In genomic region chr7:42480304-42480665, GRCh38 we compare ENCODE assay signal across 18 cellular contexts.
DNase-seq lines count a peak whose midpoint lies in the region; ATAC-seq and TF ChIP-seq lines count a peak whose summit lies in the region.
"Had no signal": no experiment of that assay in that cellular context is flagged by ENCODE, and none has a peak within 500 bp of the region (broad histone marks: within the 10 kb centered on the region; RNA-seq: fewer than 3 reads in every experiment).

No MANE protein-coding gene starts in this region.

- H3K9me3 ChIP-seq in Peyer's patch (no peaks in the 10 kb centered on the region), esophagus muscularis mucosa (no peaks in the 10 kb centered on the region), mesenchymal stem cell (ENCODE audit: control insufficient read depth, low read length) (no peaks in the 10 kb centered on the region), stomach (no peaks in the 10 kb centered on the region)
- H3K9me3 ChIP-seq: ovary had no signal

- H3K27me3 ChIP-seq in Peyer's patch (no peaks in the 10 kb centered on the region), esophagus muscularis mucosa (no peaks in the 10 kb centered on the region), mesenchymal stem cell (ENCODE audit: control insufficient read depth in 1 of 2, insufficient read depth in 1 of 2, low read length in 2 of 2) (peaks cover 0 to 6% of the 10 kb centered on the region in 2 experiments), stomach (no peaks in the 10 kb centered on the region)
- H3K27me3 ChIP-seq: ovary had no signal

- H3K4ac ChIP-seq in mesenchymal stem cell (ENCODE audit: low read depth in 1 of 2, low read length in 2 of 2): peak overlapping the region; percentile 87 to 90

- ATAC-seq in GM19452 (IDR thresholded peaks at IDR 0.05; ENCODE audit: unreplicated experiment): no peak

- H3K9ac ChIP-seq in mesenchymal stem cell (ENCODE audit: low read length): no peak overlapping the region

- no peak overlapping the region for H2AFZ ChIP-seq in mesenchymal stem cell (ENCODE audit: low read depth, low read length)

- H3K4me3 ChIP-seq in Peyer's patch (no peak overlapping the region), esophagus muscularis mucosa (no peak overlapping the region), mesenchymal stem cell (ENCODE audit: insufficient read depth in 1 of 2, low read depth in 1 of 2, low read length in 2 of 2) (no peak overlapping the region), stomach (no peak overlapping the region)
- H3K4me3 ChIP-seq: ovary had no signal

- no peak overlapping the region for H3K14ac ChIP-seq in mesenchymal stem cell (ENCODE audit: low read length in 2 of 2)

- H2BK12ac ChIP-seq in mesenchymal stem cell (ENCODE audit: low read length in 2 of 2): peak overlapping the region; percentile 75 to 87

- H4K91ac ChIP-seq in mesenchymal stem cell (ENCODE audit: low read length): peak overlapping the region; percentile 93

- no peak overlapping the region for H3K4me2 ChIP-seq in mesenchymal stem cell (ENCODE audit: low read length, poor library complexity, severe bottlenecking)

- no peak for DNase-seq in Peyer's patch
- DNase-seq in esophagus muscularis mucosa (ENCODE audit: extremely low spot score): no peak
- no peak for DNase-seq in mesenchymal stem cell
- DNase-seq in stomach: no peak
- DNase-seq in hepatic stellate cell (ENCODE audit: low spot score): no peak
- DNase-seq in RKO (ENCODE audit: low spot score): no peak
- no peak for DNase-seq in NCI-H82 treated with DMSO at 0.1 percent for 48 hours (lab: John Stamatoyannopoulos, UW; ENCODE audit: unreplicated experiment)
- DNase-seq: activated CD4-positive, alpha-beta T cell treated with anti-CD3 and anti-CD28 coated beads, Interleukin-2, amount 50 U/mL, for 1 hour; activated CD8-positive, alpha-beta memory T cell treated with anti-CD3 and anti-CD28 coated beads, Interleukin-2, amount 50 U/mL, for 48 hours; CD4-positive, alpha-beta T cell; cortex of kidney; DMS53; H9; NCI-H1105 treated with DMSO at 0.1 percent for 48 hours; NCI-H510A treated with DMSO at 0.1 percent for 48 hours; ovary; stimulated activated CD4-positive, alpha-beta T cell treated with anti-CD3 and anti-CD28 coated beads, Interleukin-4, amount 100 ng/mL, for 24 hours had no signal

- H4K8ac ChIP-seq in mesenchymal stem cell (ENCODE audit: low read length): no peak overlapping the region

- H3K36me3 ChIP-seq in Peyer's patch (no peaks in the 10 kb centered on the region), esophagus muscularis mucosa (no peaks in the 10 kb centered on the region), mesenchymal stem cell (ENCODE audit: control insufficient read depth in 1 of 2, insufficient read depth in 2 of 2, low read depth in 1 of 2, low read length in 2 of 2) (no peaks in the 10 kb centered on the region), stomach (no peaks in the 10 kb centered on the region)
- H3K36me3 ChIP-seq: ovary had no signal

- no peak for TF ChIP-seq EP300 in esophagus muscularis mucosa (IDR thresholded peaks at IDR 0.05)
- TF ChIP-seq EP300 in stomach (IDR thresholded peaks at IDR 0.05): no peak

- TF ChIP-seq CTCF in Peyer's patch (IDR thresholded peaks at IDR 0.05) (no peak), esophagus muscularis mucosa (IDR thresholded peaks at IDR 0.05) (no peak), stomach (IDR thresholded peaks at IDR 0.05) (no peak)

- 46% methylated on average over 5 of the region's 5 CpGs for WGBS in esophagus muscularis mucosa
- 82% methylated on average over 4 of the region's 5 CpGs for WGBS in mesenchymal stem cell
- 52 to 72% (median 71%) methylated on average over 5 of the region's 5 CpGs for WGBS in stomach, 5 donors

- intact Hi-C loops in esophagus muscularis mucosa (cut with DNase I) (no loop called here), stomach (cut with DNase I; ENCODE audit: low total_unique reads) (no loop called here)

- peak overlapping the region; percentile 54 for H2BK120ac ChIP-seq in mesenchymal stem cell (ENCODE audit: low read depth, low read length)

- H3K79me1 ChIP-seq in mesenchymal stem cell (replicated peaks; ENCODE audit: low read length, poor library complexity, severe bottlenecking): no peaks in the 10 kb centered on the region

- peak overlapping the region in 3 of 4 donors; percentile 17 to 69 (median 58) for H3K27ac ChIP-seq in Peyer's patch
- peak overlapping the region; percentile 54 to 71 (median 66) for H3K27ac ChIP-seq in esophagus muscularis mucosa (replicated peaks in 1 of 4)
- H3K27ac ChIP-seq in mesenchymal stem cell (ENCODE audit: low read length, poor library complexity, severe bottlenecking): no peak overlapping the region
- peak overlapping the region in 4 of 5 donors; percentile 17 to 61 (median 39) for H3K27ac ChIP-seq in stomach
- H3K27ac ChIP-seq: ovary had no signal

- peak overlapping the region; percentile 41 for H2BK15ac ChIP-seq in mesenchymal stem cell (ENCODE audit: low read depth, poor library complexity, severe bottlenecking)

- H3K4me1 ChIP-seq in Peyer's patch (no peaks in the 10 kb centered on the region), esophagus muscularis mucosa (peaks cover 7 to 33% (median 22%) of the 10 kb centered on the region in 4 donors), mesenchymal stem cell (ENCODE audit: control insufficient read depth, insufficient read depth, low read depth, low read length) (no peaks in the 10 kb centered on the region), stomach (peaks cover 0 to 8% (median 0%) of the 10 kb centered on the region in 4 donors)

- H2BK5ac ChIP-seq in mesenchymal stem cell (ENCODE audit: low read depth, low read length, poor library complexity, severe bottlenecking): no peak overlapping the region

- peak overlapping the region; percentile 74 to 94 for H3K18ac ChIP-seq in mesenchymal stem cell (ENCODE audit: low read depth in 1 of 2, low read length in 2 of 2)

- H2AK5ac ChIP-seq in mesenchymal stem cell (ENCODE audit: low read length, severe bottlenecking): no peak overlapping the region

- no peak overlapping the region for H3K23ac ChIP-seq in mesenchymal stem cell (ENCODE audit: low read length in 2 of 2)

- no peak for TF ChIP-seq POLR2A in Peyer's patch (IDR thresholded peaks at IDR 0.05)
- TF ChIP-seq POLR2A in esophagus muscularis mucosa (IDR thresholded peaks at IDR 0.05; ENCODE audit: low read depth): no peak
- TF ChIP-seq POLR2A in stomach (IDR thresholded peaks at IDR 0.05): no peak
